Comparison of ENCODE assay signal across 25 cellular contexts in the genomic region with DNA sequence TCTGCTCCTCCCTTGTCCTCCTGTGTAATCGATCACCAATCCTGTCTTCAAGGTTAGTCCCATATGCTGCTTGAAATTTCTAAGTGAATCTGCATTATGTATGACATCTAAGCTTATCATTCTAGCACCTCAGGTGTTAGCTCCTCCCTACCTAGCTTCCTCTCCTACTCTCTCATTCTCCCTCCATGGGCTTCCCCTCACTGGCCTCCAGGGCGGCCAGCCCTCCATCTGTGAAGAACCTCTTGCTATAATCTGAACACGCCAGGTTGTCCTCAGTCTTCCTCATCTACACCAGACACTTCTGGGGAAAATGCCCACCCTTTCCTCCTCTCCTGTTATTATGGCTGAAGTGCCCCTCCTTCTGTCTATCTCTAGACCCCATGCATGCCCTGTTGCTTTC.
"Had no signal": no experiment of that assay in that cellular context is flagged by ENCODE, and none has a peak within 500 bp of the region (broad histone marks: within the 10 kb centered on the region; RNA-seq: fewer than 3 reads in every experiment).

No MANE protein-coding gene starts in this region.

- H3K4me3 ChIP-seq: heart right ventricle, hepatocyte, left ventricle myocardium inferior, lung, right atrium auricular region, right lobe of liver, smooth muscle cell, stomach, testis, thyroid gland, upper lobe of right lung had no signal

- H3K27me3 ChIP-seq: heart right ventricle, hepatocyte, right atrium auricular region, right lobe of liver, stomach, testis, thyroid gland, upper lobe of right lung had no signal

- ATAC-seq: heart right ventricle; naive thymus-derived CD8-positive, alpha-beta T cell; right lobe of liver; stimulated activated memory B cell treated with anti-CD40 and anti-IgM and Interleukin-4, amounts not matched to agents 10 μg/mL and 1 μg/mL and 100 μg/mL, for 72 hours; stimulated activated naive CD8-positive, alpha-beta T cell treated with anti-CD3 and anti-CD28 coated beads, Interleukin-15, Interleukin-2, amounts not matched to agents 100 U/mL and 50 U/mL, for 24 hours; upper lobe of right lung had no signal

- H3K79me2 ChIP-seq: hepatocyte, parathyroid adenoma had no signal

- FAIRE-seq: urothelium cell line had no signal

- H3K4me3 Mint-ChIP-seq: naive thymus-derived CD8-positive, alpha-beta T cell; nephron; neural crest cell; stimulated activated memory B cell treated with anti-CD40 and anti-IgM and Interleukin-4, amounts not matched to agents 10 μg/mL and 1 μg/mL and 100 μg/mL, for 72 hours had no signal

- H3K36me3 ChIP-seq: heart right ventricle, left ventricle myocardium inferior, right atrium auricular region, right lobe of liver, stomach, thyroid gland, upper lobe of right lung had no signal

- DNase-seq: heart right ventricle; islet precursor cell; left ventricle myocardium inferior; naive thymus-derived CD8-positive, alpha-beta T cell; nucleus accumbens; right lobe of liver; stimulated activated CD4-positive, alpha-beta T cell treated with anti-CD3 and anti-CD28 coated beads, Interleukin-1b, Interleukin-23, amount 100 ng/mL, for 48 hours; stimulated activated CD4-positive, alpha-beta T cell treated with anti-CD3 and anti-CD28 coated beads, Interleukin-2, amount 100 ng/mL, for 48 hours; stimulated activated CD4-positive, alpha-beta T cell treated with anti-CD3 and anti-CD28 coated beads, Interleukin-4, amount 100 ng/mL, for 4 hours; stimulated activated CD8-positive, alpha-beta memory T cell treated with anti-CD3 and anti-CD28 coated beads, Interleukin-4, amount 100 ng/mL, for 48 hours; stimulated activated naive CD8-positive, alpha-beta T cell treated with anti-CD3 and anti-CD28 coated beads, Interleukin-15, Interleukin-2, amounts not matched to agents 100 U/mL and 50 U/mL, for 24 hours; stomach; testis; thyroid gland; trophoblast cell; upper lobe of right lung had no signal

- H3K27me3 Mint-ChIP-seq: stimulated activated memory B cell treated with anti-CD40 and anti-IgM and Interleukin-4, amounts not matched to agents 10 μg/mL and 1 μg/mL and 100 μg/mL, for 72 hours had no signal

- H3K27ac Mint-ChIP-seq: naive thymus-derived CD8-positive, alpha-beta T cell; nephron; stimulated activated memory B cell treated with anti-CD40 and anti-IgM and Interleukin-4, amounts not matched to agents 10 μg/mL and 1 μg/mL and 100 μg/mL, for 72 hours had no signal

- H3K4me1 Mint-ChIP-seq: naive thymus-derived CD8-positive, alpha-beta T cell; nephron; neural crest cell; stimulated activated memory B cell treated with anti-CD40 and anti-IgM and Interleukin-4, amounts not matched to agents 10 μg/mL and 1 μg/mL and 100 μg/mL, for 72 hours had no signal

- H3K4me1 ChIP-seq: heart right ventricle, left ventricle myocardium inferior, parathyroid adenoma, right atrium auricular region, stomach, testis, thyroid gland, upper lobe of right lung had no signal

- H3K36me3 Mint-ChIP-seq: stimulated activated memory B cell treated with anti-CD40 and anti-IgM and Interleukin-4, amounts not matched to agents 10 μg/mL and 1 μg/mL and 100 μg/mL, for 72 hours had no signal

- H3K9me3 ChIP-seq: right lobe of liver, testis, thyroid gland, upper lobe of right lung had no signal

- H3K27ac ChIP-seq: heart right ventricle, hepatocyte, left ventricle myocardium inferior, parathyroid adenoma, right atrium auricular region, right lobe of liver, stomach, testis, thyroid gland, upper lobe of right lung had no signal

- H3K9ac ChIP-seq: parathyroid adenoma had no signal

- H3K4me2 ChIP-seq: hepatocyte, smooth muscle cell had no signal

- H3K9me3 Mint-ChIP-seq: stimulated activated memory B cell treated with anti-CD40 and anti-IgM and Interleukin-4, amounts not matched to agents 10 μg/mL and 1 μg/mL and 100 μg/mL, for 72 hours had no signal
